ENCODE assay signal across 14 cellular contexts in the genomic region with DNA sequence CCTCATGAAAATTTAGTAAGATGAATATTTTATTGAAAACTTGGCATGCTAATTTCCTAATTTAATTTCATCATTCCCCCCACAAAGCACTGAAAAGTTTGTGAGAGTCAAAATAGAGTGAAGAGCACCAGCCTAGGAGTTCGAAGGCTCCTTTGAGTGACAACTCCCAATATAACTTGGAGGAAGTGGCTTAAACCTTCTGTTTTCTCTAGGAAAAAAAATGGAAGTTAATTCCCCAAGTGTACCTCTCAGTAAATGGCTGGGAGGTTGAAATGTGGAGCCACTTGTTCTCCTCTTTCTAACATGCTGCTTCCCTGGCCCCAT.
DNase-seq lines count a peak whose midpoint lies in the region; FAIRE-seq and TF ChIP-seq lines count a peak whose summit lies in the region.
"Had no signal": no experiment of that assay in that cellular context is flagged by ENCODE, and none has a peak within 500 bp of the region (broad histone marks: within the 10 kb centered on the region; RNA-seq: fewer than 3 reads in every experiment).

No MANE protein-coding gene starts in this region.

- DNase-seq in CD4-positive, alpha-beta memory T cell = no peak
- DNase-seq in astrocyte (ENCODE audit: low read depth) (no peak), nephron progenitor cell (no peak), H4 (ENCODE audit: low spot score) (no peak), HCEC 1CT (no peak), DMS53 treated with DMSO at 0.1 percent for 48 hours (lab: John Stamatoyannopoulos, UW; ENCODE audit: unreplicated experiment) (no peak)

- TF ChIP-seq CTCF in C4-2B (conservative IDR thresholded peaks at IDR 0.05) (peak; percentile 18), astrocyte (IDR thresholded peaks at IDR 0.05; ENCODE audit: insufficient read depth, low read depth, low read length) (no peak), nephron progenitor cell (IDR thresholded peaks at IDR 0.05) (peak; percentile 4)

- no peaks in the 10 kb centered on the region for H3K9me3 ChIP-seq in CD4-positive, alpha-beta memory T cell (ENCODE audit: control insufficient read depth in 1 of 2, low read length in 2 of 2)
- H3K9me3 ChIP-seq in astrocyte (ENCODE audit: insufficient read depth, low read depth, low read length) = no peaks in the 10 kb centered on the region
- H3K9me3 ChIP-seq: pancreas, stomach, transverse colon had no signal

- POLR2A ChIA-PET in CD4-positive, alpha-beta memory T cell (lab: Charles Lee; ENCODE audit: partially characterized antibody) = interaction anchor here (0.8 to 2.8 kb wide), 13 partner anchors 35 to 651 kb away, joined by 3 to 19 read pairs (median 5); partner anchors contain the start of gene BACH2

- H2AFZ ChIP-seq in astrocyte (ENCODE audit: low read depth, low read length) = no peak overlapping the region

- H3K9me3 Mint-ChIP-seq in CD4-positive, alpha-beta memory T cell = peaks cover 0 to 3% (median 0%) of the 10 kb centered on the region in 8 donors
- peaks cover 9% of the 10 kb centered on the region for H3K9me3 Mint-ChIP-seq in astrocyte (ENCODE audit: unreplicated experiment)
- H3K9me3 Mint-ChIP-seq in nephron progenitor cell = peaks cover 18% of the 10 kb centered on the region
- H3K9me3 Mint-ChIP-seq: CD8-positive, alpha-beta memory T cell; GM23338 had no signal

- intact Hi-C loops in CD4-positive, alpha-beta memory T cell (cut with micrococcal nuclease) = loop anchor here (1.0 to 10.0 kb wide), 13 partner anchors 67 to 1046 kb away; partner anchors contain the start of genes ANKRD6 and CASP8AP2

- H3K4me3 Mint-ChIP-seq in CD4-positive, alpha-beta memory T cell = no peak overlapping the region
- no peak overlapping the region for H3K4me3 Mint-ChIP-seq in astrocyte (ENCODE audit: unreplicated experiment)
- no peak overlapping the region for H3K4me3 Mint-ChIP-seq in nephron progenitor cell
- H3K4me3 Mint-ChIP-seq: activated naive CD8-positive, alpha-beta T cell treated with anti-CD3 and anti-CD28 coated beads for 36 hours; GM23338 had no signal

- no peaks in the 10 kb centered on the region for H3K27me3 ChIP-seq in CD4-positive, alpha-beta memory T cell (ENCODE audit: insufficient read depth, low read length)
- no peaks in the 10 kb centered on the region for H3K27me3 ChIP-seq in astrocyte (ENCODE audit: insufficient read depth, low read length)
- H3K27me3 ChIP-seq: pancreas, stomach, transverse colon had no signal

- H3K4me2 ChIP-seq in astrocyte (ENCODE audit: low read length) = no peak overlapping the region

- no peak overlapping the region for H3K27ac ChIP-seq in C4-2B
- no peak overlapping the region for H3K27ac ChIP-seq in CD4-positive, alpha-beta memory T cell (ENCODE audit: low read depth, low read length)
- no peak overlapping the region for H3K27ac ChIP-seq in astrocyte (ENCODE audit: low read depth, low read length)
- H3K27ac ChIP-seq: pancreas, stomach, transverse colon had no signal

- no peaks in the 10 kb centered on the region for H3K36me3 Mint-ChIP-seq in CD4-positive, alpha-beta memory T cell
- H3K36me3 Mint-ChIP-seq in astrocyte (ENCODE audit: low read depth, unreplicated experiment) = no peaks in the 10 kb centered on the region
- H3K36me3 Mint-ChIP-seq in nephron progenitor cell (ENCODE audit: low read depth) = peaks cover 7% of the 10 kb centered on the region
- H3K36me3 Mint-ChIP-seq: CD8-positive, alpha-beta memory T cell; naive B cell had no signal

- H3K79me2 ChIP-seq in astrocyte (ENCODE audit: insufficient read depth, low read length) = no peaks in the 10 kb centered on the region

- no peaks in the 10 kb centered on the region for H3K27me3 Mint-ChIP-seq in CD4-positive, alpha-beta memory T cell
- H3K27me3 Mint-ChIP-seq in astrocyte (ENCODE audit: low read depth, unreplicated experiment) = no peaks in the 10 kb centered on the region
- H3K27me3 Mint-ChIP-seq in nephron progenitor cell (ENCODE audit: low read depth, poor library complexity) = peaks cover 10% of the 10 kb centered on the region
- H3K27me3 Mint-ChIP-seq: activated naive CD8-positive, alpha-beta T cell treated with anti-CD3 and anti-CD28 coated beads for 36 hours; CD8-positive, alpha-beta memory T cell; naive B cell had no signal

- H3K27ac Mint-ChIP-seq in CD4-positive, alpha-beta memory T cell = peak overlapping the region in 5 of 7 donors; percentile 74 to 89 (median 88)
- H3K27ac Mint-ChIP-seq in astrocyte (ENCODE audit: unreplicated experiment) (peak overlapping the region; percentile 19), nephron progenitor cell (no peak overlapping the region)

- CTCF ChIA-PET in CD4-positive, alpha-beta memory T cell (lab: Charles Lee; ENCODE audit: partially characterized antibody) = interaction anchor here (0.6 to 12.7 kb wide), 43 partner anchors 11 to 779 kb away, joined by 3 to 326 read pairs (median 5); no protein-coding TSS in a partner anchor

- H3K4me1 ChIP-seq in CD4-positive, alpha-beta memory T cell (ENCODE audit: insufficient read depth, low read length) = peaks cover 20% of the 10 kb centered on the region
- H3K4me1 ChIP-seq in astrocyte (ENCODE audit: insufficient read depth, low read length) = peaks cover 5% of the 10 kb centered on the region
- H3K4me1 ChIP-seq: pancreas had no signal

- no peak overlapping the region for H3K4me3 ChIP-seq in CD4-positive, alpha-beta memory T cell (ENCODE audit: low read length in 2 of 2)
- no peak overlapping the region for H3K4me3 ChIP-seq in astrocyte (ENCODE audit: insufficient read depth, low read depth, low read length)
- H3K4me3 ChIP-seq: GM23338, pancreas, stomach, transverse colon had no signal

- H4K20me1 ChIP-seq in astrocyte (ENCODE audit: insufficient read depth, low read length) = no peaks in the 10 kb centered on the region

- no peak overlapping the region for H3K9ac ChIP-seq in astrocyte (ENCODE audit: low read length)

- H3K36me3 ChIP-seq in CD4-positive, alpha-beta memory T cell (ENCODE audit: insufficient read depth, low read length) = no peaks in the 10 kb centered on the region
- no peaks in the 10 kb centered on the region for H3K36me3 ChIP-seq in astrocyte (ENCODE audit: insufficient read depth, low read length)
- H3K36me3 ChIP-seq: pancreas, stomach, transverse colon had no signal

- peaks cover 11 to 36% (median 19%) of the 10 kb centered on the region in 4 donors for H3K4me1 Mint-ChIP-seq in CD4-positive, alpha-beta memory T cell
- H3K4me1 Mint-ChIP-seq in astrocyte (ENCODE audit: low read depth, unreplicated experiment) (peaks cover 3% of the 10 kb centered on the region), nephron progenitor cell (peaks cover 24% of the 10 kb centered on the region)

- no peak for FAIRE-seq in astrocyte (lab: Jason Lieb, UNC)
